24 cellular contexts compared by ENCODE assay signal in the genomic region with DNA sequence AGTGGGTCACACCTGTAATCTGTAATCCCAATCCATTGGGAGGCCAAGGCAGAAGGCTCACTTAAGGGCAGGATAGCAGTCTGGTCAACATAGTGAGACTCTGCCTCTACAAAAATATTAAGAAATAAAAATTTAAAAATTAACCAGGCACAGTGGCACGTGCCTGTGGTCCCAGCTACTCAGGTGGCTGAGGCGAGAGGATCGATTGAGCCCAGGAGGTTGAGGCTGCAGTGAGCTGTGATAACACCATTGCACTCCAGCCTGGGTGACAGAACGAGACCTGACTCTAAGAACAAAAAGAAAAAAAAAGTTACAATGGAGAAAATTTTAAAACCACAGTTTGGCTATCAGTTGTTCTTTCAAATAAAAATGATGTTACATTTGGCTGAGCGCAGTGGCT. TPM values are rescaled to one million over a fixed set of nuclear protein-coding genes. Genes with fewer than 3 reads are reported as not detected.
DNase-seq lines count a peak whose midpoint lies in the region; ATAC-seq and TF ChIP-seq lines count a peak whose summit lies in the region.
"Had no signal": no experiment of that assay in that cellular context is flagged by ENCODE, and none has a peak within 500 bp of the region (broad histone marks: within the 10 kb centered on the region; RNA-seq: fewer than 3 reads in every experiment).

No MANE protein-coding gene starts in this region.

- H3K36me3 Mint-ChIP-seq in Calu3 (ENCODE audit: insufficient read depth, unreplicated experiment) (peaks cover 9% of the 10 kb centered on the region), progenitor cell of endocrine pancreas (ENCODE audit: insufficient read depth) (no peaks in the 10 kb centered on the region)
- no peaks in the 10 kb centered on the region for H3K36me3 Mint-ChIP-seq in CD4-positive, alpha-beta T cell (ENCODE audit: low read depth)
- H3K36me3 Mint-ChIP-seq: CD14-positive monocyte; CD4-positive, CD25-positive, alpha-beta regulatory T cell; CD8-positive, alpha-beta T cell had no signal

- H3K56ac ChIP-seq in IMR-90 (ENCODE audit: extremely low read depth, insufficient read depth, low read length), result no peak overlapping the region

- no peak overlapping the region for H3K4ac ChIP-seq in IMR-90 (ENCODE audit: low read depth, low read length)

- H4K91ac ChIP-seq in IMR-90 (ENCODE audit: insufficient read depth, low read depth, low read length), result no peak overlapping the region

- in situ Hi-C loops in IMR-90 (cut with MboI; ENCODE audit: low sequenced_read_pairs), result no loop called here

- H2BK20ac ChIP-seq in IMR-90 (ENCODE audit: low read depth, low read length), result no peak overlapping the region

- CTCF ChIA-PET in Calu3 (lab: Charles Lee), result interaction anchor here (0.7 kb wide), 1 partner anchor 17 kb away, joined by 3 read pairs; the partner anchor contains the start of gene RPL3
- CTCF ChIA-PET in IMR-90 (lab: Yijun Ruan, JAX), result interaction anchor here (0.7 kb wide), 1 partner anchor 12 kb away, joined by 7 read pairs; no protein-coding TSS in a partner anchor
- CTCF ChIA-PET in CD4-positive, alpha-beta T cell (lab: Charles Lee), result no interaction called here

- H2AK5ac ChIP-seq in IMR-90 (ENCODE audit: low read depth, low read length), result peak overlapping the region; percentile 51; the same call in 1 of the 2 replicates

- no peaks in the 10 kb centered on the region for H3K79me1 ChIP-seq in IMR-90 (ENCODE audit: low read depth in 1 of 2, low read length in 2 of 2)

- H4K5ac ChIP-seq in IMR-90 (ENCODE audit: low read depth, low read length), result no peak overlapping the region

- peaks cover 8% of the 10 kb centered on the region for H3K4me1 ChIP-seq in IMR-90 (ENCODE audit: control insufficient read depth, insufficient read depth, low read length)
- no peaks in the 10 kb centered on the region for H3K4me1 ChIP-seq in aorta (ENCODE audit: control insufficient read depth in 1 of 2, insufficient read depth in 2 of 2, low read length in 2 of 2)
- H3K4me1 ChIP-seq: BE2C, BLaER1, Caco-2 had no signal

- no peak overlapping the region for H3K4me2 ChIP-seq in IMR-90 (ENCODE audit: low read depth, low read length)
- H3K4me2 ChIP-seq: BLaER1 had no signal

- H2BK15ac ChIP-seq in IMR-90 (ENCODE audit: low read depth, low read length), result no peak overlapping the region; the same call in 2 of the 3 replicates

- H3K18ac ChIP-seq in IMR-90 (ENCODE audit: low read depth, low read length), result no peak overlapping the region

- no peak overlapping the region for H3K9ac ChIP-seq in IMR-90 (ENCODE audit: low read depth, low read length)
- H3K9ac ChIP-seq: BLaER1 had no signal

- H3K27ac ChIP-seq in IMR-90 (ENCODE audit: insufficient read depth, low read length), result no peak overlapping the region
- no peak overlapping the region for H3K27ac ChIP-seq in aorta (ENCODE audit: low read depth in 1 of 2, low read length in 2 of 2)
- H3K27ac ChIP-seq in CD4-positive, alpha-beta T cell (ENCODE audit: low read depth, low read length), result no peak overlapping the region
- H3K27ac ChIP-seq: BLaER1 had no signal

- no peak overlapping the region for H3K14ac ChIP-seq in IMR-90 (replicated peaks; ENCODE audit: low read depth, low read length)

- TF ChIP-seq POLR2A in IMR-90 (IDR thresholded peaks at IDR 0.05; ENCODE audit: low read depth, low read length), result no peak

- no peak overlapping the region for H3K4me3 ChIP-seq in IMR-90 (ENCODE audit: insufficient read depth, low read depth, low read length)
- no peak overlapping the region for H3K4me3 ChIP-seq in aorta (ENCODE audit: low read length in 2 of 2)
- H3K4me3 ChIP-seq: BLaER1, GM12878 had no signal

- H3K9me3 Mint-ChIP-seq in Calu3 (ENCODE audit: low read depth, unreplicated experiment) (no peaks in the 10 kb centered on the region), progenitor cell of endocrine pancreas (ENCODE audit: low read depth) (no peaks in the 10 kb centered on the region)
- H3K9me3 Mint-ChIP-seq in CD4-positive, alpha-beta T cell, result no peaks in the 10 kb centered on the region
- H3K9me3 Mint-ChIP-seq: CD14-positive monocyte; CD4-positive, CD25-positive, alpha-beta regulatory T cell; CD8-positive, alpha-beta T cell had no signal

- H4K8ac ChIP-seq in IMR-90 (ENCODE audit: low read depth in 2 of 2, low read length in 2 of 2), result no peak overlapping the region

- H3K9me3 ChIP-seq in IMR-90 (ENCODE audit: control insufficient read depth, insufficient read depth, low read length), result no peaks in the 10 kb centered on the region
- H3K9me3 ChIP-seq in aorta (ENCODE audit: control insufficient read depth, low read length), result no peaks in the 10 kb centered on the region
- H3K9me3 ChIP-seq in CD4-positive, alpha-beta T cell (ENCODE audit: control insufficient read depth, low read length), result no peaks in the 10 kb centered on the region
- H3K9me3 ChIP-seq: BE2C, BLaER1, Caco-2 had no signal

- peak; percentile 36 for DNase-seq in Calu3
- no peak for DNase-seq in IMR-90
- DNase-seq in mucosa of gallbladder (ENCODE audit: low spot score), result peak; percentile 50
- no peak for DNase-seq in progenitor cell of endocrine pancreas (ENCODE audit: low spot score, unreplicated experiment)
- no peak for DNase-seq in aorta
- no peak for DNase-seq in CD4-positive, alpha-beta T cell
- DNase-seq: 8988T; ACHN; BE2C; C1 segment of cervical spinal cord; Caco-2; CD4-positive, CD25-positive, alpha-beta regulatory T cell; CD8-positive, alpha-beta T cell; DMS 273 treated with DMSO at 0.1 percent for 48 hours; DMS153; DMS53; DMS79; DND-41; EL; GDM1 had no signal

- no peaks in the 10 kb centered on the region; the same call in 1 of the 2 replicates for H3K9me1 ChIP-seq in IMR-90 (ENCODE audit: insufficient read depth, low read length)

- H4K20me1 ChIP-seq in IMR-90 (ENCODE audit: insufficient read depth, low read length), result no peaks in the 10 kb centered on the region
- H4K20me1 ChIP-seq: BLaER1 had no signal

- intact Hi-C loops in Calu3 (cut with micrococcal nuclease; ENCODE audit: unreplicated experiment) (no loop called here), IMR-90 (cut with micrococcal nuclease) (no loop called here), aorta (cut with DNase I) (no loop called here)
- intact Hi-C loops in CD4-positive, alpha-beta T cell (cut with DNase I, micrococcal nuclease), result no loop called here

- TF ChIP-seq CTCF in Calu3 (IDR thresholded peaks at IDR 0.05; ENCODE audit: unreplicated experiment) (no peak), IMR-90 (conservative IDR thresholded peaks at IDR 0.05; ENCODE audit: low read depth, low read length) (no peak), progenitor cell of endocrine pancreas (IDR thresholded peaks at IDR 0.05; ENCODE audit: unreplicated experiment) (no peak)
- no peak for TF ChIP-seq CTCF in CD4-positive, alpha-beta T cell (IDR thresholded peaks at IDR 0.05)

- BruUV-seq in Calu3 (replicated peaks; lab: Mats Ljungman, UMichigan) (no TSS peak), IMR-90 (replicated peaks; lab: Mats Ljungman, UMichigan) (no TSS peak)

- no peak overlapping the region for H2AFZ ChIP-seq in IMR-90 (replicated peaks; ENCODE audit: low read length, poor library complexity)

- H3K4me3 Mint-ChIP-seq in Calu3 (ENCODE audit: low read depth, unreplicated experiment), result no peak overlapping the region
- H3K4me3 Mint-ChIP-seq in progenitor cell of endocrine pancreas (ENCODE audit: low read depth), result no peak overlapping the region
- H3K4me3 Mint-ChIP-seq in CD4-positive, alpha-beta T cell, result no peak overlapping the region
- H3K4me3 Mint-ChIP-seq: CD14-positive monocyte; CD4-positive, CD25-positive, alpha-beta regulatory T cell; CD8-positive, alpha-beta T cell had no signal

- H2BK5ac ChIP-seq in IMR-90 (ENCODE audit: low read depth, low read length, poor library complexity, severe bottlenecking), result no peak overlapping the region

- ATAC-seq in IMR-90 (ENCODE audit: low read depth) (no peak), aorta (ENCODE audit: low FRiP score) (no peak), GM21423 (IDR thresholded peaks at IDR 0.05; ENCODE audit: unreplicated experiment) (no peak)
- no peak for ATAC-seq in CD4-positive, alpha-beta T cell (ENCODE audit: poor library complexity)
- ATAC-seq: CD8-positive, alpha-beta T cell; GM12878 had no signal

- H3K27me3 Mint-ChIP-seq in Calu3 (ENCODE audit: unreplicated experiment) (no peaks in the 10 kb centered on the region), progenitor cell of endocrine pancreas (no peaks in the 10 kb centered on the region)
- H3K27me3 Mint-ChIP-seq in CD4-positive, alpha-beta T cell, result no peaks in the 10 kb centered on the region

- POLR2A ChIA-PET in IMR-90 (lab: Charles Lee; ENCODE audit: unreplicated experiment), result no interaction called here
- POLR2A ChIA-PET in CD4-positive, alpha-beta T cell (lab: Charles Lee), result no interaction called here

- no peak overlapping the region for H2BK120ac ChIP-seq in IMR-90 (ENCODE audit: low read depth, low read length)

- H3K4me1 Mint-ChIP-seq in Calu3 (ENCODE audit: low read depth, unreplicated experiment), result peaks cover 35% of the 10 kb centered on the region
- peaks cover 22% of the 10 kb centered on the region for H3K4me1 Mint-ChIP-seq in progenitor cell of endocrine pancreas (ENCODE audit: low read depth)
- H3K4me1 Mint-ChIP-seq in CD4-positive, alpha-beta T cell (ENCODE audit: low read depth), result peaks cover 7% of the 10 kb centered on the region

- no peak for TF ChIP-seq RAD21 in IMR-90 (IDR thresholded peaks at IDR 0.05; ENCODE audit: low read length)

- H3K27me3 ChIP-seq in IMR-90 (ENCODE audit: control insufficient read depth, insufficient read depth, low read length) (no peaks in the 10 kb centered on the region), aorta (ENCODE audit: control insufficient read depth in 1 of 2, insufficient read depth in 2 of 2, low read length in 1 of 2) (no peaks in the 10 kb centered on the region)
- H3K27me3 ChIP-seq in CD4-positive, alpha-beta T cell (ENCODE audit: control insufficient read depth, insufficient read depth, low read length), result no peaks in the 10 kb centered on the region
- H3K27me3 ChIP-seq: BE2C, BLaER1 had no signal

- WGBS in IMR-90 (ENCODE audit: extremely low coverage in 2 of 2, insufficient read length in 1 of 2), 2 experiments, result 100% methylated on average over 1 of the region's 5 CpGs; no CpG with 5 or more reads in 1 of the 2 experiments
- 87% methylated on average over 5 of the region's 5 CpGs for WGBS in aorta, 2 donors

- H2AK9ac ChIP-seq in IMR-90 (replicated peaks; ENCODE audit: low read depth, low read length, poor library complexity), result no peak overlapping the region

- no peaks in the 10 kb centered on the region for H3K36me3 ChIP-seq in IMR-90 (ENCODE audit: control insufficient read depth, insufficient read depth, low read length)
- H3K36me3 ChIP-seq in aorta (ENCODE audit: control insufficient read depth in 1 of 2, insufficient read depth in 2 of 2, low read length in 1 of 2), result no peaks in the 10 kb centered on the region
- H3K36me3 ChIP-seq: BE2C, BLaER1 had no signal

- dilution Hi-C loops in IMR-90 (cut with HindIII; ENCODE audit: low sequenced_read_pairs, unreplicated experiment), result no loop called here

- H3K27ac Mint-ChIP-seq in Calu3 (ENCODE audit: unreplicated experiment), result no peak overlapping the region
- H3K27ac Mint-ChIP-seq in progenitor cell of endocrine pancreas, result peak overlapping the region; percentile 80
- no peak overlapping the region for H3K27ac Mint-ChIP-seq in CD4-positive, alpha-beta T cell
- H3K27ac Mint-ChIP-seq: CD14-positive monocyte; CD4-positive, CD25-positive, alpha-beta regulatory T cell; CD8-positive, alpha-beta T cell had no signal

- no peak overlapping the region for H3K23ac ChIP-seq in IMR-90 (ENCODE audit: low read depth, low read length)

RNA-seq across cellular contexts. Expression of gene SYNGR1, which starts 13.4 kb away (rescaled TPM):
- total RNA-seq in Calu3 (2022) (12.3 and 16.8 TPM in 2 replicates), IMR-90 (2012; rRNA removed) (6.3 and 19.7 TPM in 2 replicates), mucosa of gallbladder (41.8 TPM), progenitor cell of endocrine pancreas (36.8 and 38.0 TPM in 2 replicates), aorta (10 to 100 TPM in 1 of 2 donors, 1 to 10 TPM in 1; 5.1 to 26.7 TPM)
- polyA plus RNA-seq in IMR-90 (2012; rRNA removed) (81.5 and 82.8 TPM in 2 replicates), aorta (10 to 100 TPM; 10.9 to 23.1 TPM)
- polyA plus RNA-seq in IMR-90 (2012; cell fraction: cytosol; rRNA removed), result 12.5 and 103 TPM in 2 replicates
- polyA plus RNA-seq in IMR-90 (2012; cell fraction: nucleus; rRNA removed; ENCODE audit: low replicate concordance), result 69.4 and 179 TPM in 2 replicates
- total RNA-seq in CD4-positive, alpha-beta T cell, result under 1 TPM; 0.44 to 0.59 TPM

RNA-seq across cellular contexts. Expression of gene RPL3, which starts 17.0 kb away (rescaled TPM):
- total RNA-seq in Calu3 (2022) (977 and 1,058 TPM in 2 replicates), IMR-90 (2012; rRNA removed) (2,871 and 3,750 TPM in 2 replicates), mucosa of gallbladder (1,535 TPM), progenitor cell of endocrine pancreas (2,433 and 2,506 TPM in 2 replicates), aorta (1,000 to 10,000 TPM; 1,469 to 1,615 TPM)
- polyA plus RNA-seq in IMR-90 (2012; rRNA removed) (3,097 and 3,312 TPM in 2 replicates), aorta (1,000 to 10,000 TPM; 2,999 to 4,700 TPM)
- 2,912 and 3,812 TPM in 2 replicates for polyA plus RNA-seq in IMR-90 (2012; cell fraction: cytosol; rRNA removed)
- polyA plus RNA-seq in IMR-90 (2012; cell fraction: nucleus; rRNA removed; ENCODE audit: low replicate concordance), result 2,181 and 2,704 TPM in 2 replicates
- 1,000 to 10,000 TPM; 3,952 to 3,974 TPM for total RNA-seq in CD4-positive, alpha-beta T cell

Comparison
In these comparisons a context has a peak if more than half of its experiments do, and no peak if none do; other contexts are left out.
1. DNase-seq: peak in Calu3 (single experiment) and mucosa of gallbladder (single experiment); none in IMR-90 (single experiment), progenitor cell of endocrine pancreas (single experiment), aorta (0 of 2) and CD4-positive, alpha-beta T cell (0 of 10).